38 cellular contexts compared by ENCODE assay signal in the genomic region with DNA sequence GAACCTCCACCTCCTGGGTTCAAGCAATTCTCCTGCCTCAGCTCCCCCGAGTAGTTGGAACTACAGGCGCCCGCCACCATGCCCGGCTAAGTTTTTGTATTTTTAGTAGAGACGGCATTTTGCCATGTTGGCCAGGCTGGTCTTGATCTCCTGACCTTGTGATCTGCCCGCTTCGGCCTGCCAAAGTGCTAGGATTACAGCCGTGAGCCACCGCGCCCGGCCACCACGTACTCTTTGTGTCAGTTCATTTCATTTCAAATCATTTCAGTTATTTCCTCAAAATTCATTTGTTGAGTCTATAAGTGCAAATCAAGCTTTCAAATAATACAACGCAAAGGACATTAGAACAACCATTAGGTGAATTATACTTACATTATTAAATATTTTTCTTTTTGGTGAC.
"Had no signal": no experiment of that assay in that cellular context is flagged by ENCODE, and none has a peak within 500 bp of the region (broad histone marks: within the 10 kb centered on the region; RNA-seq: fewer than 3 reads in every experiment).

No MANE protein-coding gene starts in this region.

- H3K36me3 Mint-ChIP-seq: activated naive CD4-positive, alpha-beta T cell treated with anti-CD3 and anti-CD28 coated beads, Interleukin-2, amount 10 ng/mL, durations not matched to agents 7 days and 5 days; activated naive CD4-positive, alpha-beta T cell treated with anti-CD3 and anti-CD28 coated beads, Interleukin-2, amount 50 U/mL, for 24 hours; activated naive CD8-positive, alpha-beta T cell; activated naive CD8-positive, alpha-beta T cell treated with anti-CD3 and anti-CD28 coated beads for 36 hours; activated naive CD8-positive, alpha-beta T cell treated with anti-CD3 and anti-CD28 coated beads, Interleukin-2, amount 10 ng/mL, durations not matched to agents 7 days and 5 days; brain had no signal

- H3K4me1 Mint-ChIP-seq: activated naive CD4-positive, alpha-beta T cell treated with anti-CD3 and anti-CD28 coated beads, Interleukin-2, amount 10 ng/mL, durations not matched to agents 7 days and 5 days; activated naive CD4-positive, alpha-beta T cell treated with anti-CD3 and anti-CD28 coated beads, Interleukin-2, amount 50 U/mL, for 24 hours; activated naive CD8-positive, alpha-beta T cell treated with anti-CD3 and anti-CD28 coated beads for 36 hours; activated naive CD8-positive, alpha-beta T cell treated with anti-CD3 and anti-CD28 coated beads, Interleukin-2, amount 10 ng/mL, durations not matched to agents 7 days and 5 days; activated naive CD8-positive, alpha-beta T cell treated with anti-CD3 and anti-CD28 coated beads, Interleukin-2, amount 50 U/mL, for 24 hours; activated T-helper 17 cell treated with anti-CD3 and anti-CD28 coated beads, Interleukin-2, amount 50 U/mL, for 72 hours; central memory CD8-positive, alpha-beta T cell had no signal

- H3K9me3 ChIP-seq: adrenal gland, ascending aorta, body of pancreas, breast epithelium had no signal

- H3K4me3 Mint-ChIP-seq: activated naive CD4-positive, alpha-beta T cell treated with anti-CD3 and anti-CD28 coated beads for 36 hours; activated naive CD4-positive, alpha-beta T cell treated with anti-CD3 and anti-CD28 coated beads, Interleukin-2, amount 10 ng/mL, durations not matched to agents 7 days and 5 days; activated naive CD4-positive, alpha-beta T cell treated with anti-CD3 and anti-CD28 coated beads, Interleukin-2, amount 50 U/mL, for 24 hours; activated naive CD8-positive, alpha-beta T cell; activated naive CD8-positive, alpha-beta T cell treated with anti-CD3 and anti-CD28 coated beads for 36 hours; activated naive CD8-positive, alpha-beta T cell treated with anti-CD3 and anti-CD28 coated beads, Interleukin-2, amount 10 ng/mL, durations not matched to agents 7 days and 5 days; activated naive CD8-positive, alpha-beta T cell treated with anti-CD3 and anti-CD28 coated beads, Interleukin-2, amount 50 U/mL, for 24 hours; activated T-cell treated with anti-CD3 and anti-CD28 coated beads, Interleukin-2, amount 50 U/mL, for 24 hours; activated T-cell treated with anti-CD3 and anti-CD28 coated beads, Interleukin-2, amount 50 U/mL, for 4 hours; activated T-cell treated with anti-CD3 and anti-CD28 coated beads, Interleukin-2, amount 50 U/mL, for 72 hours; activated T-helper 1 cell treated with anti-CD3 and anti-CD28 coated beads, Interleukin-12 subunit alpha, Interleukin-12 subunit beta, Interleukin-2, Interleukin-4 antibody, amounts not matched to agents 30 ng/mL and 10 ng/mL and 1 ng/mL, durations not matched to agents 14 hours and 24 hours and 36 hours; activated T-helper 17 cell treated with anti-CD3 and anti-CD28 coated beads, Interleukin-2, amount 50 U/mL, for 72 hours; brain; central memory CD8-positive, alpha-beta T cell had no signal

- H3K27me3 ChIP-seq: adrenal gland, ascending aorta, body of pancreas, brain microvascular endothelial cell, breast epithelium, cardiac muscle cell had no signal

- H3K27me3 Mint-ChIP-seq: activated naive CD4-positive, alpha-beta T cell treated with anti-CD3 and anti-CD28 coated beads, Interleukin-2, amount 10 ng/mL, durations not matched to agents 7 days and 5 days; activated naive CD4-positive, alpha-beta T cell treated with anti-CD3 and anti-CD28 coated beads, Interleukin-2, amount 50 U/mL, for 24 hours; activated naive CD8-positive, alpha-beta T cell; activated naive CD8-positive, alpha-beta T cell treated with anti-CD3 and anti-CD28 coated beads for 36 hours; activated naive CD8-positive, alpha-beta T cell treated with anti-CD3 and anti-CD28 coated beads, Interleukin-2, amount 10 ng/mL, durations not matched to agents 7 days and 5 days; activated naive CD8-positive, alpha-beta T cell treated with anti-CD3 and anti-CD28 coated beads, Interleukin-2, amount 50 U/mL, for 24 hours; activated T-cell treated with anti-CD3 and anti-CD28 coated beads, Interleukin-2, amount 50 U/mL, for 24 hours; activated T-helper 17 cell treated with anti-CD3 and anti-CD28 coated beads, Interleukin-2, amount 50 U/mL, for 72 hours; central memory CD8-positive, alpha-beta T cell had no signal

- H3K9me3 Mint-ChIP-seq: activated naive CD4-positive, alpha-beta T cell treated with anti-CD3 and anti-CD28 coated beads, Interleukin-2, amount 50 U/mL, for 24 hours; activated T-cell treated with anti-CD3 and anti-CD28 coated beads, Interleukin-2, amount 50 U/mL, for 4 hours had no signal

- H3K4me1 ChIP-seq: adrenal gland, ascending aorta, body of pancreas, breast epithelium had no signal

- H3K27ac ChIP-seq: adrenal gland, ascending aorta, body of pancreas, brain microvascular endothelial cell, breast epithelium, cardiac muscle cell had no signal

- H3K4me3 ChIP-seq: adrenal gland, ascending aorta, body of pancreas, breast epithelium, cardiac muscle cell had no signal

- DNase-seq: activated effector memory CD4-positive, alpha-beta T cell treated with anti-CD3 and anti-CD28 coated beads, Interleukin-2, amount 50 U/mL, for 16 hours; activated effector memory CD4-positive, alpha-beta T cell treated with Interleukin-2 at 50 U/mL for 16 hours; activated gamma-delta T cell; activated gamma-delta T cell treated with Interleukin-2 at 50 U/mL for 16 hours; activated naive CD4-positive, alpha-beta T cell; activated naive CD4-positive, alpha-beta T cell treated with anti-CD3 and anti-CD28 coated beads for 36 hours; activated naive CD4-positive, alpha-beta T cell treated with anti-CD3 and anti-CD28 coated beads, Interleukin-2, amount 10 ng/mL, durations not matched to agents 7 days and 5 days; activated naive CD4-positive, alpha-beta T cell treated with anti-CD3 and anti-CD28 coated beads, Interleukin-2, amount 50 U/mL, for 16 hours; activated naive CD4-positive, alpha-beta T cell treated with Interleukin-2 at 50 U/mL for 16 hours; activated naive CD8-positive, alpha-beta T cell treated with anti-CD3 and anti-CD28 coated beads for 36 hours; activated naive CD8-positive, alpha-beta T cell treated with anti-CD3 and anti-CD28 coated beads, Interleukin-2, amount 10 ng/mL, durations not matched to agents 7 days and 5 days; activated naive CD8-positive, alpha-beta T cell treated with anti-CD3 and anti-CD28 coated beads, Interleukin-2, amount 50 U/mL, for 24 hours; activated T-cell treated with anti-CD3 and anti-CD28 coated beads, Interleukin-2, amount 50 U/mL, for 1 hour; activated T-cell treated with anti-CD3 and anti-CD28 coated beads, Interleukin-2, amount 50 U/mL, for 24 hours; activated T-cell treated with anti-CD3 and anti-CD28 coated beads, Interleukin-2, amount 50 U/mL, for 4 hours; activated T-cell treated with anti-CD3 and anti-CD28 coated beads, Interleukin-2, amount 50 U/mL, for 48 hours; activated T-cell treated with anti-CD3 and anti-CD28 coated beads, Interleukin-2, amount 50 U/mL, for 72 hours; adrenal gland; amniotic stem cell; amygdala; anterior cingulate cortex; aorta; body of pancreas; brain microvascular endothelial cell; caudate nucleus; central memory CD4-positive, alpha-beta T cell; cerebellar nuclear complex had no signal

- H3K27ac Mint-ChIP-seq: activated naive CD4-positive, alpha-beta T cell treated with anti-CD3 and anti-CD28 coated beads for 36 hours; activated naive CD4-positive, alpha-beta T cell treated with anti-CD3 and anti-CD28 coated beads, Interleukin-2, amount 10 ng/mL, durations not matched to agents 7 days and 5 days; activated naive CD4-positive, alpha-beta T cell treated with anti-CD3 and anti-CD28 coated beads, Interleukin-2, amount 50 U/mL, for 24 hours; activated naive CD4-positive, alpha-beta T cell treated with anti-CD3 and anti-CD28 coated beads, Interleukin-2, amount 50 U/mL, for 72 hours; activated naive CD8-positive, alpha-beta T cell; activated naive CD8-positive, alpha-beta T cell treated with anti-CD3 and anti-CD28 coated beads for 36 hours; activated naive CD8-positive, alpha-beta T cell treated with anti-CD3 and anti-CD28 coated beads, Interleukin-2, amount 10 ng/mL, durations not matched to agents 7 days and 5 days; activated naive CD8-positive, alpha-beta T cell treated with anti-CD3 and anti-CD28 coated beads, Interleukin-2, amount 50 U/mL, for 24 hours; activated T-cell treated with anti-CD3 and anti-CD28 coated beads, Interleukin-2, amount 50 U/mL, for 24 hours; activated T-cell treated with anti-CD3 and anti-CD28 coated beads, Interleukin-2, amount 50 U/mL, for 72 hours; activated T-helper 1 cell treated with anti-CD3 and anti-CD28 coated beads, Interleukin-12 subunit alpha, Interleukin-12 subunit beta, Interleukin-2, Interleukin-4 antibody, amounts not matched to agents 30 ng/mL and 10 ng/mL and 1 ng/mL, durations not matched to agents 14 hours and 24 hours and 36 hours; activated T-helper 17 cell treated with anti-CD3 and anti-CD28 coated beads, Interleukin-2, amount 50 U/mL, for 72 hours; activated T-helper 2 cell treated with anti-CD3 and anti-CD28 coated beads, Interferon-gamma antibody, Interleukin-2, Interleukin-4, amounts not matched to agents 10 μg/mL and 5 μg/mL and 100 μg/mL, durations not matched to agents 14 hours and 24 hours and 36 hours; brain had no signal

- ATAC-seq: activated naive CD4-positive, alpha-beta T cell treated with anti-CD3 and anti-CD28 coated beads, Interleukin-2, amount 50 U/mL, for 72 hours; activated naive CD8-positive, alpha-beta T cell treated with anti-CD3 and anti-CD28 coated beads, Interleukin-2, amount 50 U/mL, for 24 hours; activated T-cell treated with anti-CD3 and anti-CD28 coated beads, Interleukin-2, amount 50 U/mL, for 4 hours; activated T-cell treated with anti-CD3 and anti-CD28 coated beads, Interleukin-2, amount 50 U/mL, for 72 hours; activated T-helper 17 cell treated with anti-CD3 and anti-CD28 coated beads, Interleukin-2, amount 50 U/mL, for 72 hours; body of pancreas had no signal

- H3K36me3 ChIP-seq: adrenal gland, ascending aorta, brain microvascular endothelial cell, breast epithelium, cardiac muscle cell had no signal
